Comparison of ENCODE assay signal across 28 cellular contexts in genomic region chr4:151427268-151427667, GRCh38. TPM values are rescaled to one million over a fixed set of nuclear protein-coding genes. Genes with fewer than 3 reads are reported as not detected.
"Had no signal": no experiment of that assay in that cellular context is flagged by ENCODE, and none has a peak within 500 bp of the region (broad histone marks: within the 10 kb centered on the region; RNA-seq: fewer than 3 reads in every experiment).

No MANE protein-coding gene starts in this region.

- DNase-seq: activated CD4-positive, alpha-beta memory T cell treated with anti-CD3 and anti-CD28 coated beads, Interleukin-2, amount 10 ng/mL, durations not matched to agents 7 days and 5 days; activated CD4-positive, alpha-beta T cell treated with anti-CD3 and anti-CD28 coated beads for 36 hours; activated CD4-positive, alpha-beta T cell treated with anti-CD3 and anti-CD28 coated beads, Interleukin-2, amount 50 U/mL, for 1 hour; activated gamma-delta T cell; activated naive CD4-positive, alpha-beta T cell treated with anti-CD3 and anti-CD28 coated beads for 36 hours; activated T-cell treated with anti-CD3 and anti-CD28 coated beads for 4 hours; activated T-cell treated with anti-CD3 and anti-CD28 coated beads, Interleukin-2, amount 50 U/mL, for 48 hours; amygdala; brain microvascular endothelial cell; caudate nucleus; MM.1S; NCI-H1105; NCI-H1436; NCI-H1694 treated with DMSO at 0.1 percent for 48 hours; NCI-H2029 treated with DMSO at 0.1 percent for 48 hours; NCI-H345; NCI-H510A; NCI-H82; T-cell; T-helper 2 cell; T1000; WERI-Rb-1 had no signal

- ATAC-seq: activated CD4-positive, alpha-beta T cell treated with anti-CD3 and anti-CD28 coated beads for 36 hours; activated T-helper 17 cell treated with anti-CD3 and anti-CD28 coated beads, Interleukin-2, amount 50 U/mL, for 72 hours; Right ventricle myocardium inferior; T-cell had no signal

- H3K27ac ChIP-seq: brain microvascular endothelial cell, KMS-11, SK-N-MC, WERI-Rb-1 had no signal

- H3K36me3 ChIP-seq: brain microvascular endothelial cell, WERI-Rb-1 had no signal

- H3K4me3 ChIP-seq: SK-N-MC had no signal

- H3K27me3 ChIP-seq: brain microvascular endothelial cell had no signal

RNA-seq across cellular contexts. Expression of gene FHIP1A, which starts 18.3 kb away (rescaled TPM):
- total RNA-seq: activated CD8-positive, alpha-beta memory T cell treated with anti-CD3 and anti-CD28 coated beads for 36 hours; OCI-LY7 had no signal
